23 cellular contexts compared by ENCODE assay signal in the genomic region with DNA sequence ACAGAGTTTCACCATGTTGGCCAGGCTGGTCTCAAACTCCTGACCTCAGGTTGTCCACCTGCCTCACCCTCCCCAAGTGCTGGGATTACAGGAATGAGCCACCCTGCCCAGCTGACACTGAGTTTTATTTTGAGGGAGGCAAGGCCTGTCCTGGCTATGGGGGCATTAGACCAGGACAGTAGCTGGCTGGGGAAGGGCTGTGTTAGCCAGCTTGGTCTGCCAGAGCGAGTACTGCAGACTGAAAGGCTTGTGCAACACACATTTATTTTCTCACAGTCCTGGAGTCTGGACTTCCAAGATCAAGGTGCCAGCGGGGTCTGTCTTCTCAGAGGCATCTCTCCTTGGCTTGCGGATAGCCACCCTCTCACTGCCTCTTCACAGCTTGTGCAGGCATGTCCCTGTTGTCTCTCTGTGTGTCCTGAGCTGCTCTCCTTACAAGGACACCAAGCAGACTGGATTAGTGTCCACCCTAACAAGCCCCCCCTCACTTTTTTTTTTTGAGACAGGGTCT. TPM values are rescaled to one million over a fixed set of nuclear protein-coding genes. Genes with fewer than 3 reads are reported as not detected.
"Had no signal": no experiment of that assay in that cellular context is flagged by ENCODE, and none has a peak within 500 bp of the region (broad histone marks: within the 10 kb centered on the region; RNA-seq: fewer than 3 reads in every experiment).

No MANE protein-coding gene starts in this region.

- DNase-seq: activated CD4-positive, alpha-beta T cell treated with anti-CD3 and anti-CD28 coated beads for 48 hours; activated CD4-positive, alpha-beta T cell treated with anti-CD3 and anti-CD28 coated beads, Interleukin-2, amount 50 U/mL, for 4 hours; activated CD4-positive, CD25-positive, alpha-beta regulatory T cell treated with anti-CD3 and anti-CD28 coated beads, Interleukin-2, amount 50 U/mL, for 72 hours; activated CD8-positive, alpha-beta memory T cell treated with anti-CD3 and anti-CD28 coated beads, Interleukin-2, amount 50 U/mL, for 48 hours; activated CD8-positive, alpha-beta T cell treated with anti-CD3 and anti-CD28 coated beads, Interleukin-2, amount 10 ng/mL, durations not matched to agents 7 days and 5 days; activated naive CD4-positive, alpha-beta T cell treated with anti-CD3 and anti-CD28 coated beads for 36 hours; activated naive CD8-positive, alpha-beta T cell treated with anti-CD3 and anti-CD28 coated beads for 36 hours; activated T-cell treated with anti-CD3 and anti-CD28 coated beads, Interleukin-2, amount 50 U/mL, for 1 hour; brain microvascular endothelial cell; KBM-7; MV-4-11; NCI-H1092 treated with DMSO at 0.1 percent for 48 hours; NCI-H1436 treated with DMSO at 0.1 percent for 48 hours; NCI-H187; NCI-H2081; NCI-H510A treated with DMSO at 0.1 percent for 48 hours; NCI-H69; SHP77 treated with DMSO at 0.1 percent for 48 hours had no signal

- H3K9me3 ChIP-seq: Peyer's patch had no signal

- H3K36me3 ChIP-seq: brain microvascular endothelial cell, Peyer's patch had no signal

- H3K27ac ChIP-seq: brain microvascular endothelial cell, Peyer's patch had no signal

- H3K4me3 ChIP-seq: Peyer's patch had no signal

- H3K27me3 ChIP-seq: brain microvascular endothelial cell, Peyer's patch had no signal

- ATAC-seq: activated CD8-positive, alpha-beta T cell treated with anti-CD3 and anti-CD28 coated beads, Interleukin-2, amount 10 ng/mL, durations not matched to agents 7 days and 5 days; WTC11 had no signal

RNA-seq across cellular contexts. Expression of gene HAAO, which starts 59.4 kb away (rescaled TPM):
- total RNA-seq: LHCN-M2, M059J, SK-MEL-5 had no signal
